ENCODE assay signal across 23 cellular contexts in the genomic region with DNA sequence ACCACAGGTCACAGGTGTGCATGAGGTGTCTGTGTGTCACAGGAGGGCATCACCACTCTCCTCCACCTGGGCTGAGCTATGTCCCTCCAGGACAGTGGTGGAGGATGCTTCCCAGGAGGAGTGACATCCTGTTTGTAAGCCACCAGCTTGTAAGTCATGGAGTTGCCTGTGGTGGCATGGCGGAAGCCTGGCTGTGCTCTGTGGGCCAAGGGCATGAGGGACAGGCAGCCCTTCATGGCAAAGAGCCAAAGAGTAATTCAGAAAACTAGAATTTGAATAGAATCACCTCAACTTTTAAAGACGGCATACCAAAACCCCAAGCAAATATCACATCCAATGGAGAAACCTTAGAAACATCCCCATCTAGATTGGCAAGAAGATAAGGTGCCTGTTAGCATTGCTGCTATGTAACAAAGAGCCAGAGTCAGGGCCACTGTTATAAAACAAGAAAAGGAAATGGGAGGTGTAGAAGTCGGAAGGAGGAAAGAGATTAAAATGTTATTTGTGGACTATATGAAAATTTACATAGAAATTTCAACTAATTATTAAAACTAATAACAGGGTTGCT. TPM values are rescaled to one million over a fixed set of nuclear protein-coding genes. Genes with fewer than 3 reads are reported as not detected.
DNase-seq lines count a peak whose midpoint lies in the region; ATAC-seq and TF ChIP-seq lines count a peak whose summit lies in the region.
"Had no signal": no experiment of that assay in that cellular context is flagged by ENCODE, and none has a peak within 500 bp of the region (broad histone marks: within the 10 kb centered on the region; RNA-seq: fewer than 3 reads in every experiment).

No MANE protein-coding gene starts in this region.

- H3K9me3 ChIP-seq in breast epithelium, result no peaks in the 10 kb centered on the region
- no peaks in the 10 kb centered on the region for H3K9me3 ChIP-seq in gastroesophageal sphincter
- H3K9me3 ChIP-seq in stomach, result no peaks in the 10 kb centered on the region
- no peaks in the 10 kb centered on the region for H3K9me3 ChIP-seq in mucosa of descending colon

- TF ChIP-seq CTCF in MCF 10A (IDR thresholded peaks at IDR 0.05; ENCODE audit: unreplicated experiment) (no peak), breast epithelium (IDR thresholded peaks at IDR 0.05) (no peak), VCaP (conservative IDR thresholded peaks at IDR 0.05) (no peak), gastroesophageal sphincter (IDR thresholded peaks at IDR 0.05) (no peak), stomach (IDR thresholded peaks at IDR 0.05) (no peak), mucosa of descending colon (IDR thresholded peaks at IDR 0.05) (no peak)

- H3K4me3 Mint-ChIP-seq in MCF 10A (ENCODE audit: unreplicated experiment), result no peak overlapping the region
- H3K4me3 Mint-ChIP-seq: activated naive CD4-positive, alpha-beta T cell treated with anti-CD3 and anti-CD28 coated beads, Interleukin-2, amount 10 ng/mL, durations not matched to agents 7 days and 5 days; activated T-helper 1 cell treated with anti-CD3 and anti-CD28 coated beads, Interleukin-12 subunit alpha, Interleukin-12 subunit beta, Interleukin-2, Interleukin-4 antibody, amounts not matched to agents 30 ng/mL and 10 ng/mL and 1 ng/mL, durations not matched to agents 14 hours and 24 hours and 36 hours; B cell; nephron had no signal

- H3K4me1 ChIP-seq in breast epithelium (peaks cover 0 to 5% of the 10 kb centered on the region in 2 donors), gastroesophageal sphincter (peaks cover 0 to 36% (median 6%) of the 10 kb centered on the region in 3 donors), stomach (peaks cover 5 to 31% (median 16%) of the 10 kb centered on the region in 4 donors), mucosa of descending colon (ENCODE audit: low read depth) (peaks cover 39% of the 10 kb centered on the region)

- TF ChIP-seq EP300 in gastroesophageal sphincter (IDR thresholded peaks at IDR 0.05) (no peak), stomach (IDR thresholded peaks at IDR 0.05) (no peak)

- 64% methylated on average over 3 of the region's 3 CpGs; no CpG with 5 or more reads in 1 of the 2 donors for WGBS in gastroesophageal sphincter (ENCODE audit: low coverage in 1 of 2), 2 donors
- 60 to 84% (median 70%) methylated on average over 3 of the region's 3 CpGs for WGBS in stomach, 5 donors

- H3K4me3 ChIP-seq in breast epithelium (no peak overlapping the region), gastroesophageal sphincter (no peak overlapping the region), stomach (no peak overlapping the region), mucosa of descending colon (no peak overlapping the region)
- H3K4me3 ChIP-seq: GM23248, hepatocyte had no signal

- BruUV-seq in MCF 10A (replicated peaks; lab: Mats Ljungman, UMichigan), result no TSS peak

- POLR2A ChIA-PET in MCF 10A (lab: Yijun Ruan, JAX), result interaction anchor here (1.0 to 1.7 kb wide), 3 partner anchors 28 to 79 kb away, joined by 3 to 4 read pairs (median 4); no protein-coding TSS in a partner anchor

- CTCF ChIA-PET in MCF 10A (lab: Yijun Ruan, JAX), result interaction anchor here (0.7 to 1.5 kb wide), 7 partner anchors 8 to 113 kb away, joined by 3 to 11 read pairs (median 3); no protein-coding TSS in a partner anchor

- peaks cover 26% of the 10 kb centered on the region for H3K4me1 Mint-ChIP-seq in MCF 10A (ENCODE audit: insufficient read depth, unreplicated experiment)

- no peaks in the 10 kb centered on the region for H3K27me3 Mint-ChIP-seq in MCF 10A (ENCODE audit: insufficient read depth, unreplicated experiment)

- TF ChIP-seq POLR2A in breast epithelium (IDR thresholded peaks at IDR 0.05) (no peak), gastroesophageal sphincter (IDR thresholded peaks at IDR 0.05) (no peak), stomach (IDR thresholded peaks at IDR 0.05) (no peak)

- in situ Hi-C loops in KBM-7 (cut with MboI; ENCODE audit: low pct_unique_long_range_greater_than_20kb, low sequenced_read_pairs), result no loop called here

- ATAC-seq in gastroesophageal sphincter, result no peak
- no peak for ATAC-seq in HG02759 (IDR thresholded peaks at IDR 0.05; ENCODE audit: unreplicated experiment)
- no peak for ATAC-seq in mucosa of descending colon
- ATAC-seq: sciatic nerve had no signal

- H3K9me3 Mint-ChIP-seq in MCF 10A (ENCODE audit: unreplicated experiment), result peaks cover 1% of the 10 kb centered on the region
- H3K9me3 Mint-ChIP-seq: activated naive CD4-positive, alpha-beta T cell treated with anti-CD3 and anti-CD28 coated beads, Interleukin-2, amount 10 ng/mL, durations not matched to agents 7 days and 5 days; activated T-helper 1 cell treated with anti-CD3 and anti-CD28 coated beads, Interleukin-12 subunit alpha, Interleukin-12 subunit beta, Interleukin-2, Interleukin-4 antibody, amounts not matched to agents 30 ng/mL and 10 ng/mL and 1 ng/mL, durations not matched to agents 14 hours and 24 hours and 36 hours; nephron had no signal

- no peaks in the 10 kb centered on the region for H3K27me3 ChIP-seq in breast epithelium
- H3K27me3 ChIP-seq in gastroesophageal sphincter, result no peaks in the 10 kb centered on the region
- peaks cover 0 to 28% (median 0%) of the 10 kb centered on the region in 3 donors for H3K27me3 ChIP-seq in stomach
- H3K27me3 ChIP-seq: hepatocyte had no signal

- peaks cover 7% of the 10 kb centered on the region for H3K36me3 Mint-ChIP-seq in MCF 10A (ENCODE audit: insufficient read depth, unreplicated experiment)

- intact Hi-C loops in MCF 10A (cut with micrococcal nuclease) (no loop called here), breast epithelium (cut with DNase I; ENCODE audit: low total_unique reads) (no loop called here), stomach (cut with DNase I; ENCODE audit: low total_unique reads) (no loop called here), mucosa of descending colon (cut with DNase I, micrococcal nuclease) (no loop called here)

- peak overlapping the region; percentile 60 for H3K27ac Mint-ChIP-seq in MCF 10A (ENCODE audit: low read depth, unreplicated experiment)
- H3K27ac Mint-ChIP-seq: activated naive CD4-positive, alpha-beta T cell treated with anti-CD3 and anti-CD28 coated beads, Interleukin-2, amount 10 ng/mL, durations not matched to agents 7 days and 5 days; activated T-helper 1 cell treated with anti-CD3 and anti-CD28 coated beads, Interleukin-12 subunit alpha, Interleukin-12 subunit beta, Interleukin-2, Interleukin-4 antibody, amounts not matched to agents 30 ng/mL and 10 ng/mL and 1 ng/mL, durations not matched to agents 14 hours and 24 hours and 36 hours; B cell had no signal

- H3K27ac ChIP-seq in breast epithelium (peak overlapping the region in 1 of 2 donors; percentile 40), VCaP (peak overlapping the region; percentile 96), gastroesophageal sphincter (peak overlapping the region; percentile 36 to 63 (median 61)), stomach (peak overlapping the region in 4 of 5 donors; percentile 20 to 68 (median 44))
- H3K27ac ChIP-seq: GM23248, hepatocyte had no signal

- H3K36me3 ChIP-seq in breast epithelium (no peaks in the 10 kb centered on the region), gastroesophageal sphincter (no peaks in the 10 kb centered on the region), stomach (no peaks in the 10 kb centered on the region), mucosa of descending colon (ENCODE audit: low read depth) (no peaks in the 10 kb centered on the region)

- DNase-seq in MCF 10A (ENCODE audit: unreplicated experiment) (no peak), breast epithelium (ENCODE audit: low spot score in 2 of 2) (no peak), stomach (no peak), KBM-7 (no peak), mucosa of descending colon (no peak)
- DNase-seq: activated CD4-positive, alpha-beta T cell treated with anti-CD3 and anti-CD28 coated beads, Interleukin-2, amount 50 U/mL, for 4 hours; activated CD4-positive, CD25-positive, alpha-beta regulatory T cell; activated naive CD4-positive, alpha-beta T cell treated with anti-CD3 and anti-CD28 coated beads, Interleukin-2, amount 10 ng/mL, durations not matched to agents 7 days and 5 days; GDM1; Kasumi-1; NCI-H1930; stimulated activated CD8-positive, alpha-beta memory T cell treated with anti-CD3 and anti-CD28 coated beads, Interleukin-4, amount 100 ng/mL, for 48 hours; SW 1271 had no signal

RNA-seq across cellular contexts. Expression of a gene that starts 52.1 kb away (rescaled TPM):
- total RNA-seq in MCF 10A (2022), result 0.23 TPM in 1 of 2 replicates, not detected in the other
- total RNA-seq in breast epithelium, result 1 to 10 TPM in 1 of 3 donors, not detected in 2; 2.3 TPM
- total RNA-seq in gastroesophageal sphincter, result under 1 TPM in 2 of 4 donors, not detected in 2; 0.69 TPM
- total RNA-seq in stomach, result 100 to 1,000 TPM in 1 of 5 donors, 1 to 10 TPM in 1, under 1 TPM in 1, not detected in 2; 0.72 to 105 (median 4.6) TPM
- 1 to 10 TPM in 1 of 3 donors, under 1 TPM in 2; 0.31 to 1.3 (median 0.46) TPM for polyA plus RNA-seq in stomach
- total RNA-seq in mucosa of descending colon, result 100 to 1,000 TPM; 249 to 756 (median 606) TPM
- total RNA-seq: activated T-helper 1 cell treated with anti-CD3 and anti-CD28 coated beads, Interleukin-12 subunit alpha, Interleukin-12 subunit beta, Interleukin-2, Interleukin-4 antibody, amounts not matched to agents 30 ng/mL and 10 ng/mL and 1 ng/mL, durations not matched to agents 14 hours and 24 hours and 36 hours; B cell; dermis blood vessel endothelial cell; GM23248; sciatic nerve had no signal
- polyA plus RNA-seq: GM23248 had no signal
